Comparison of ENCODE assay signal across 14 cellular contexts in the genomic region with DNA sequence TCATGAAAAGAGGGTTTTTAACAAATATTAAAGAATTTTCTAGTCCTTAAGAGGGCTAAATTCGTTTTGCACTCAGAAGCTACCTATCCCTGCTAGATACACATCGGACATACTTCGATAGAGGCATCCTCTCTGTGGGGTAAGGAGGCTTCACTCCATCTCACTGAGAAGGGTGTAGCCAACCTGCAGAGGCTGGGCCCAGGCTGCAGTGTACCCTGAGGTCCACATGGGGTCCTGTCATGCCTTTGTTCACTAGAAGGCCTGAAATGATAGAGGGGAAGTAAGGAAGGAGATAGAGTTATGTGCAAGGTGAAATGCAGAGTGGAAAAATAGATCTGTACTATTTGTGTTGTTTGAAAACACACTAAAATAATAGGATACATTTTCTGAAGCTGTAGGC. TPM values are rescaled to one million over a fixed set of nuclear protein-coding genes. Genes with fewer than 3 reads are reported as not detected.
DNase-seq lines count a peak whose midpoint lies in the region; ATAC-seq, FAIRE-seq and TF ChIP-seq lines count a peak whose summit lies in the region.
"Had no signal": no experiment of that assay in that cellular context is flagged by ENCODE, and none has a peak within 500 bp of the region (broad histone marks: within the 10 kb centered on the region; RNA-seq: fewer than 3 reads in every experiment).

No MANE protein-coding gene starts in this region.

- CTCF ChIA-PET in RWPE1 (lab: Yijun Ruan, JAX), result no interaction called here

- POLR2A ChIA-PET in RWPE1 (lab: Yijun Ruan, JAX; ENCODE audit: low non-redundant PET), result no interaction called here

- no peak for FAIRE-seq in keratinocyte (lab: Jason Lieb, UNC)

- peaks cover 26% of the 10 kb centered on the region for H3K27me3 ChIP-seq in OCI-LY3 (ENCODE audit: low read depth, low read length)
- no peaks in the 10 kb centered on the region for H3K27me3 ChIP-seq in keratinocyte (ENCODE audit: control insufficient read depth, extremely low read depth, insufficient read depth, low read length)
- no peaks in the 10 kb centered on the region for H3K27me3 ChIP-seq in tibial artery

- H3K9ac ChIP-seq in OCI-LY3 (ENCODE audit: low read length) (no peak overlapping the region), keratinocyte (ENCODE audit: control insufficient read depth, extremely low read depth, insufficient read depth, low read length) (no peak overlapping the region)

- no peaks in the 10 kb centered on the region for H3K9me3 ChIP-seq in OCI-LY3 (ENCODE audit: insufficient read depth, low read length)
- no peaks in the 10 kb centered on the region for H3K9me3 ChIP-seq in keratinocyte (ENCODE audit: control insufficient read depth, low read depth, low read length)
- no peaks in the 10 kb centered on the region for H3K9me3 ChIP-seq in tibial artery

- no peak for DNase-seq in keratinocyte (ENCODE audit: low read depth, low spot score)
- no peak for DNase-seq in NCI-H2196 treated with DMSO at 0.1 percent for 48 hours (lab: John Stamatoyannopoulos, UW; ENCODE audit: unreplicated experiment)
- DNase-seq in tibial artery, result no peak
- DNase-seq in RWPE1 (ENCODE audit: low spot score), result no peak
- DNase-seq in GDM1 (lab: John Stamatoyannopoulos, UW), result no peak
- DNase-seq: activated CD4-positive, CD25-positive, alpha-beta regulatory T cell treated with anti-CD3 and anti-CD28 coated beads, Interleukin-2, amount 50 U/mL, for 72 hours; activated naive CD8-positive, alpha-beta T cell treated with anti-CD3 and anti-CD28 coated beads, Interleukin-2, amount 10 ng/mL, durations not matched to agents 7 days and 5 days; effector memory CD8-positive, alpha-beta T cell; natural killer cell; NK-92 treated with Interleukin-12 subunit alpha and Interleukin-12 subunit beta, amount 100 ng/mL, for 24 hours; trophoblast cell had no signal

- H2AFZ ChIP-seq in OCI-LY3 (ENCODE audit: low read depth, low read length), result no peak overlapping the region
- H2AFZ ChIP-seq in keratinocyte (ENCODE audit: control insufficient read depth, low read length), result no peak overlapping the region

- peak; percentile 59 for ATAC-seq in GM21515 (IDR thresholded peaks at IDR 0.05; ENCODE audit: unreplicated experiment)
- ATAC-seq: effector memory CD8-positive, alpha-beta T cell had no signal

- H3K4me1 ChIP-seq in OCI-LY3 (ENCODE audit: low read length) (peaks cover under 1% of the 10 kb centered on the region), keratinocyte (ENCODE audit: control insufficient read depth, extremely low read depth, insufficient read depth, low read length) (no peaks in the 10 kb centered on the region), tibial artery (no peaks in the 10 kb centered on the region)

- no peak overlapping the region for H3K4me3 ChIP-seq in OCI-LY3 (ENCODE audit: low read length)
- no peak overlapping the region for H3K4me3 ChIP-seq in keratinocyte (ENCODE audit: control insufficient read depth in 2 of 3, extremely low read depth in 1 of 3, insufficient read depth in 2 of 3, low read depth in 1 of 3, low read length in 3 of 3)
- H3K4me3 ChIP-seq in tibial artery, result no peak overlapping the region

- no peak overlapping the region for H3K27ac ChIP-seq in OCI-LY3 (ENCODE audit: low read length)
- no peak overlapping the region for H3K27ac ChIP-seq in keratinocyte (ENCODE audit: control insufficient read depth, insufficient read depth, low read length)
- H3K27ac ChIP-seq in tibial artery, result no peak overlapping the region
- H3K27ac ChIP-seq in RWPE1, result no peak overlapping the region

- no peak overlapping the region for H3K4me2 ChIP-seq in OCI-LY3 (ENCODE audit: low read length)
- no peak overlapping the region for H3K4me2 ChIP-seq in keratinocyte (ENCODE audit: control insufficient read depth, extremely low read depth, insufficient read depth, low read depth, low read length)

- H3K79me2 ChIP-seq in OCI-LY3 (ENCODE audit: low read length), result no peaks in the 10 kb centered on the region
- no peaks in the 10 kb centered on the region for H3K79me2 ChIP-seq in keratinocyte (ENCODE audit: control insufficient read depth, insufficient read depth, low read length)

- intact Hi-C loops in tibial artery (cut with DNase I; ENCODE audit: low total_unique reads), result no loop called here

- H4K20me1 ChIP-seq in OCI-LY3 (ENCODE audit: insufficient read depth, low read length) (no peaks in the 10 kb centered on the region), keratinocyte (ENCODE audit: control insufficient read depth, extremely low read depth, insufficient read depth, low read length) (no peaks in the 10 kb centered on the region)

- H3K36me3 ChIP-seq in OCI-LY3 (replicated peaks; ENCODE audit: low read depth, low read length), result no peaks in the 10 kb centered on the region
- H3K36me3 ChIP-seq in keratinocyte (ENCODE audit: control insufficient read depth in 2 of 2, extremely low read depth in 1 of 2, insufficient read depth in 2 of 2, low read length in 2 of 2), result no peaks in the 10 kb centered on the region
- peaks cover 72 to 98% (median 76%) of the 10 kb centered on the region in 3 donors for H3K36me3 ChIP-seq in tibial artery

- TF ChIP-seq CTCF in GM12873 (IDR thresholded peaks at IDR 0.05; ENCODE audit: insufficient read depth, low read depth, low read length, missing control alignments) (peak; percentile 44), OCI-LY3 (IDR thresholded peaks at IDR 0.05; ENCODE audit: low read depth, low read length) (peak; percentile 20), keratinocyte (optimal IDR thresholded peaks at IDR 0.05 in 1 of 3, IDR thresholded peaks at IDR 0.05 in 1 of 3, conservative IDR thresholded peaks at IDR 0.05 in 1 of 3; ENCODE audit: extremely low read depth in 1 of 3, insufficient read depth in 2 of 3, low read length in 3 of 3) (peak; percentile 20 to 28 (median 20)), tibial artery (IDR thresholded peaks at IDR 0.05) (no peak), RWPE1 (conservative IDR thresholded peaks at IDR 0.05; ENCODE audit: low read depth) (no peak)

- dilution Hi-C loops in keratinocyte (cut with MboI; ENCODE audit: extremely low pct_ligation_motif_present, low sequenced_read_pairs), result no loop called here

- no peaks in the 10 kb centered on the region for H3K9me1 ChIP-seq in keratinocyte (ENCODE audit: control insufficient read depth, extremely low read depth, insufficient read depth, low read length)

RNA-seq across cellular contexts. Expression of gene IGSF9B, which starts 45.6 kb away (rescaled TPM):
- polyA plus RNA-seq in keratinocyte, result 0.30 to 0.66 TPM (median 0.36 TPM) in 3 replicates
- 1.5 TPM for polyA plus RNA-seq in keratinocyte (2011; ENCODE audit: low read depth)
- 0.26 TPM in 2 replicates for polyA plus RNA-seq in keratinocyte (2011; cell fraction: cytosol; rRNA removed)
- 1.5 and 1.6 TPM in 2 replicates for polyA plus RNA-seq in keratinocyte (2011; cell fraction: nucleus; rRNA removed)
- 0.34 and 1.7 TPM in 2 replicates for polyA plus RNA-seq in keratinocyte (2012; ENCODE audit: low replicate concordance)
- 2.4 to 5.6 TPM (median 4.4 TPM) in 3 replicates for polyA minus RNA-seq in keratinocyte
- polyA minus RNA-seq in keratinocyte (2011; cell fraction: cytosol; rRNA and poly(A)+ RNA removed), result not detected
- polyA minus RNA-seq in keratinocyte (2011; cell fraction: nucleus; rRNA and poly(A)+ RNA removed), result 1.5 and 3.0 TPM in 2 replicates

Comparison
In these comparisons a context has a peak if more than half of its experiments do, and no peak if none do; other contexts are left out.
1. CTCF ChIP-seq: peak in GM12873 (single experiment), OCI-LY3 (single experiment) and keratinocyte (3 of 3); none in tibial artery (0 of 2) and RWPE1 (single experiment).